ENCODE assay signal across 8 cellular contexts in the genomic region with DNA sequence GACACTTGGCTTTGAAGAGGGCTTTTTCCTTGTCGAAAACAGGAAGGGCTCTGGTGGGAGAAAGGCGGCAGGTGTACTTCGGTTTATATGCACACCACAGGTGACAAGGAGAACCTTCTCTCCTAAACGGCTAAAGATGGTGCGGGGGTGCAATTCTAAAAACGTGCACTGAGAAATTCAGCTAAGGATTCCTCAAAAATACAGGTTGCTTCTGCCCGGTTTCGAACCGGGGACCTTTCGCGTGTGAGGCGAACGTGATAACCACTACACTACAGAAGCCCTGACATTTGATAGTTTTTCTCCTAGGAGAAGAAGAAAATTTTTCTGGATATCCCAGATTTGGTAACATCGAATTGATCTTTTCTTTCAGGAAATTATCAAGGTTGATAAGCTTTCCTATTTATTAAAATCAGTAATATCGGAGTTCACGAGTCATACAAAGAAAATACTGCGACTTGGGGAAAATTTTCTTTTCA. TPM values are rescaled to one million over a fixed set of nuclear protein-coding genes. Genes with fewer than 3 reads are reported as not detected.
DNase-seq lines count a peak whose midpoint lies in the region; ATAC-seq and TF ChIP-seq lines count a peak whose summit lies in the region.

No MANE protein-coding gene starts in this region.

- peak overlapping the region; percentile 80 for H3K4me3 ChIP-seq in adipocyte (ENCODE audit: low read length)
- no peak overlapping the region for H3K4me3 ChIP-seq in upper lobe of right lung

- H3K27ac Mint-ChIP-seq in mesothelial cell of epicardium = peak overlapping the region; percentile 78

- peaks cover 8% of the 10 kb centered on the region for H3K4me1 Mint-ChIP-seq in mesothelial cell of epicardium

- H3K36me3 ChIP-seq in adipocyte (ENCODE audit: control insufficient read depth, insufficient read depth, low read length, severe bottlenecking) = no peaks in the 10 kb centered on the region
- H3K36me3 ChIP-seq in upper lobe of right lung = no peaks in the 10 kb centered on the region

- peaks cover 10% of the 10 kb centered on the region for H3K27me3 Mint-ChIP-seq in mesothelial cell of epicardium (ENCODE audit: low read depth)

- peaks cover 7% of the 10 kb centered on the region for H3K9me3 ChIP-seq in adipocyte (ENCODE audit: control insufficient read depth, low read length)
- no peaks in the 10 kb centered on the region for H3K9me3 ChIP-seq in upper lobe of right lung

- no peak for TF ChIP-seq CTCF in mesothelial cell of epicardium (IDR thresholded peaks at IDR 0.05; ENCODE audit: unreplicated experiment)
- TF ChIP-seq CTCF in upper lobe of right lung (IDR thresholded peaks at IDR 0.05) = no peak

- H3K36me3 Mint-ChIP-seq in mesothelial cell of epicardium = no peaks in the 10 kb centered on the region

- no peak overlapping the region for H3K27ac ChIP-seq in upper lobe of right lung

- ATAC-seq in upper lobe of right lung = no peak

- peaks cover 9% of the 10 kb centered on the region for H3K4me1 ChIP-seq in adipocyte (ENCODE audit: control insufficient read depth, insufficient read depth, low read length)
- H3K4me1 ChIP-seq in upper lobe of right lung = no peaks in the 10 kb centered on the region

- H3K27me3 ChIP-seq in adipocyte (replicated peaks; ENCODE audit: control insufficient read depth, insufficient read depth, low read length) (peaks cover 31% of the 10 kb centered on the region), upper lobe of right lung (peaks cover 98% of the 10 kb centered on the region)

- peak overlapping the region; percentile 39 for H3K9ac ChIP-seq in adipocyte (ENCODE audit: low read length)

- DNase-seq in activated CD4-positive, alpha-beta T cell treated with anti-CD3 and anti-CD28 coated beads for 48 hours = peak; percentile 66
- no peak for DNase-seq in activated CD4-positive, alpha-beta T cell treated with anti-CD3 and anti-CD28 coated beads for 1 hour
- peak; percentile 77 for DNase-seq in NCI-H345 (lab: John Stamatoyannopoulos, UW)
- DNase-seq in adipocyte (ENCODE audit: low read depth) = peak; percentile 73
- peak in 1 of 2 experiments; percentile 67 for DNase-seq in mesothelial cell of epicardium (ENCODE audit: low spot score in 2 of 2, unreplicated experiment in 2 of 2)
- DNase-seq in COR-L47 (lab: John Stamatoyannopoulos, UW) = no peak
- no peak for DNase-seq in upper lobe of right lung
- DNase-seq in effector CD8-positive, alpha-beta T cell (lab: John Stamatoyannopoulos, UW) = no peak

- peak overlapping the region; percentile 94 for H3K4me3 Mint-ChIP-seq in mesothelial cell of epicardium

- intact Hi-C loops in upper lobe of right lung (cut with DNase I) = no loop called here

- H3K9me3 Mint-ChIP-seq in mesothelial cell of epicardium = no peaks in the 10 kb centered on the region

RNA-seq across cellular contexts. Expression of a gene that starts 32.0 kb away (rescaled TPM):
- total RNA-seq in mesothelial cell of epicardium = 0.07 TPM in 1 of 3 replicates, not detected in the others
- total RNA-seq in upper lobe of right lung = not detected

RNA-seq across cellular contexts. Expression of a gene that starts 32.6 kb away (rescaled TPM):
- total RNA-seq in mesothelial cell of epicardium = 16.2 to 20.6 TPM (median 19.1 TPM) in 3 replicates
- 15.1 TPM for total RNA-seq in upper lobe of right lung

Comparison
In these comparisons a context has a peak if more than half of its experiments do, and no peak if none do; other contexts are left out.
1. DNase-seq: peak in activated CD4-positive, alpha-beta T cell treated with anti-CD3 and anti-CD28 coated beads for 48 hours (single experiment), NCI-H345 (single experiment) and adipocyte (single experiment); none in activated CD4-positive, alpha-beta T cell treated with anti-CD3 and anti-CD28 coated beads for 1 hour (single experiment), COR-L47 (single experiment), upper lobe of right lung (single experiment) and effector CD8-positive, alpha-beta T cell (single experiment).